In the genomic region with DNA sequence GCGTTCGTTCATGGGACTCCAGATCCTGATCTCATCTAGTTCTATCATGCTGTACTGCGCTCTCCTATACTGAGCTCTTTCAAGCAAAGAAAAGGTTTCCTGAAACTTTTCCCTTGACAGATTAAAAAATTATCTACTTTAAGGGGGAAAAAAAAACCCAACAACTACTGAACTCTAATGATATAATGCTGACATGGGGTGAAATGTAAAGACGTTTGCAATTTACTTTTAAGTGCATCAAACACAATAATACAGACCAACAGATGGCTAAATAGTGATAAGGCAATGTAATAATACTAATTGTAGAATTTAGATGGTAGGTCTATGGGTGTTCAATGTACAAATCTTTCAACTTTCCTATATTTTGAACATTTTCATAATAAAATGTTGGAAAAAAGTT, we compare ENCODE assay signal across 1 cellular context.
TF ChIP-seq lines count a peak whose summit lies in the region.

No MANE protein-coding gene starts in this region.

TF ChIP-seq in K562, 482 proteins besides CTCF, POLR2A, EP300 and RAD21:
- TF ChIP-seq ZNF316 (IDR thresholded peaks at IDR 0.05) (peak; percentile 47; the same call in 1 of the 2 replicates), C11orf30 (IDR thresholded peaks at IDR 0.05; ENCODE audit: low read depth) (no peak), MCM2 (IDR thresholded peaks at IDR 0.05; ENCODE audit: low read depth) (no peak), GATAD2A (IDR thresholded peaks at IDR 0.05) (no peak)
TF ChIP-seq in K562: peak in this region for 1.
